In genomic region chr12:108316153-108316892, GRCh38 we compare ENCODE assay signal across 16 cellular contexts. TPM values are rescaled to one million over a fixed set of nuclear protein-coding genes. Genes with fewer than 3 reads are reported as not detected.
A peak's percentile ranks its signal among the peaks of the same experiment; 100 is the strongest.
DNase-seq lines count a peak whose midpoint lies in the region; ATAC-seq, FAIRE-seq and TF ChIP-seq lines count a peak whose summit lies in the region.
"Had no signal": no experiment of that assay in that cellular context is flagged by ENCODE, and none has a peak within 500 bp of the region (broad histone marks: within the 10 kb centered on the region; RNA-seq: fewer than 3 reads in every experiment).

No MANE protein-coding gene starts in this region.

- H3K4me1 ChIP-seq in iPS-15b (ENCODE audit: control insufficient read depth, insufficient read depth, low read length) (peaks cover 17% of the 10 kb centered on the region), parathyroid adenoma (no peaks in the 10 kb centered on the region), left lung (peaks cover 23 to 74% of the 10 kb centered on the region in 2 donors)

- no peaks in the 10 kb centered on the region for H3K36me3 Mint-ChIP-seq in WTC11
- H3K36me3 Mint-ChIP-seq: activated naive CD8-positive, alpha-beta T cell had no signal

- H3K27ac ChIP-seq in parathyroid adenoma (peak overlapping the region; percentile 34), left lung (peak overlapping the region in 1 of 2 donors; percentile 61)

- H3K27ac Mint-ChIP-seq in WTC11 = peak overlapping the region; percentile 83
- H3K27ac Mint-ChIP-seq: activated naive CD8-positive, alpha-beta T cell had no signal

- peak overlapping the region; percentile 3; the same call in 1 of the 2 replicates for H3K4me3 Mint-ChIP-seq in WTC11
- H3K4me3 Mint-ChIP-seq: activated naive CD8-positive, alpha-beta T cell had no signal

- peaks cover 6% of the 10 kb centered on the region for H3K9me3 Mint-ChIP-seq in WTC11

- CTCF ChIA-PET in WTC11 (lab: Charles Lee) = interaction anchor here (0.9 to 2.0 kb wide), 10 partner anchors 13 to 253 kb away, joined by 3 to 9 read pairs (median 3); partner anchors contain the start of gene WSCD2

- DNase-seq in GM12891 (ENCODE audit: insufficient read length, low spot score) = no peak
- peak; percentile 47 for DNase-seq in WTC11 (ENCODE audit: low spot score)
- no peak for DNase-seq in EL
- no peak for DNase-seq in DMS 273 (lab: John Stamatoyannopoulos, UW; ENCODE audit: unreplicated experiment)
- DNase-seq in stimulated activated CD4-positive, alpha-beta T cell treated with anti-CD3 and anti-CD28 coated beads, Interleukin-15, amount 100 ng/mL, for 24 hours = no peak
- no peak for DNase-seq in left lung
- DNase-seq: activated CD8-positive, alpha-beta memory T cell treated with anti-CD3 and anti-CD28 coated beads, Interleukin-2, amount 50 U/mL, for 48 hours; erythroblast; NCI-H187 treated with DMSO at 0.1 percent for 48 hours; NCI-H69; occipital lobe had no signal

- no peak overlapping the region for H3K9ac ChIP-seq in iPS-15b (ENCODE audit: low read depth, low read length)
- no peak overlapping the region for H3K9ac ChIP-seq in parathyroid adenoma

- no peaks in the 10 kb centered on the region for H3K9me3 ChIP-seq in iPS-15b (ENCODE audit: control insufficient read depth, insufficient read depth, low read length)
- no peaks in the 10 kb centered on the region for H3K9me3 ChIP-seq in parathyroid adenoma (ENCODE audit: control insufficient read depth, low read length)
- no peaks in the 10 kb centered on the region for H3K9me3 ChIP-seq in left lung

- H3K4me3 ChIP-seq in iPS-15b (ENCODE audit: low read depth, low read length) (peak overlapping the region; percentile 18), parathyroid adenoma (ENCODE audit: low read depth, low read length) (no peak overlapping the region), left lung (no peak overlapping the region)
- H3K4me3 ChIP-seq: lung, skin epidermis had no signal

- H3K27me3 Mint-ChIP-seq in WTC11 (ENCODE audit: low read depth) = no peaks in the 10 kb centered on the region

- FAIRE-seq in GM12891 (lab: Jason Lieb, UNC) = no peak

- H3K79me2 ChIP-seq in parathyroid adenoma = no peaks in the 10 kb centered on the region

- POLR2A ChIA-PET in WTC11 (lab: Charles Lee) = interaction anchor here (0.6 to 1.1 kb wide), 3 partner anchors 23 to 63 kb away, joined by 3 to 6 read pairs (median 3); partner anchors contain the start of gene CMKLR1

- H3K4me2 ChIP-seq in parathyroid adenoma (ENCODE audit: low read length) = no peak overlapping the region

- H3K36me3 ChIP-seq in iPS-15b (ENCODE audit: control insufficient read depth, insufficient read depth, low read length) (no peaks in the 10 kb centered on the region), parathyroid adenoma (ENCODE audit: control insufficient read depth, insufficient read depth, low read length) (no peaks in the 10 kb centered on the region), left lung (no peaks in the 10 kb centered on the region)

- no peak for TF ChIP-seq POLR2A in GM12891 (IDR thresholded peaks at IDR 0.05; ENCODE audit: low read depth, low read length)

- H3K27me3 ChIP-seq in iPS-15b (ENCODE audit: control insufficient read depth, insufficient read depth, low read length) (no peaks in the 10 kb centered on the region), parathyroid adenoma (ENCODE audit: control insufficient read depth, insufficient read depth, low read length) (no peaks in the 10 kb centered on the region), left lung (no peaks in the 10 kb centered on the region)

- H3K4me1 Mint-ChIP-seq in WTC11 = peaks cover 69% of the 10 kb centered on the region

- intact Hi-C loops in left lung (cut with DNase I) = no loop called here

- TF ChIP-seq CTCF in WTC11 (IDR thresholded peaks at IDR 0.05) (no peak), parathyroid adenoma (IDR thresholded peaks at IDR 0.05) (no peak), left lung (IDR thresholded peaks at IDR 0.05) (no peak)

- no peak overlapping the region for H2AFZ ChIP-seq in parathyroid adenoma

- ATAC-seq in WTC11 (peak; percentile 68), left lung (no peak)

TF ChIP-seq in GM12891, 5 proteins besides CTCF, POLR2A, EP300 and RAD21:
- TF ChIP-seq SPI1 (IDR thresholded peaks at IDR 0.05; ENCODE audit: low read depth, low read length) (peak; percentile 37; the same call in 1 of the 2 replicates), POU2F2 (IDR thresholded peaks at IDR 0.05; ENCODE audit: low read depth, low read length) (peak; percentile 23; the same call in 1 of the 2 replicates), PAX5 (IDR thresholded peaks at IDR 0.05; ENCODE audit: insufficient read depth, low read length, severe bottlenecking) (no peak), POLR2AphosphoS5 (IDR thresholded peaks at IDR 0.05; ENCODE audit: low read depth, low read length) (no peak), TAF1 (IDR thresholded peaks at IDR 0.05; ENCODE audit: low read depth, low read length) (no peak)

TF ChIP-seq in WTC11, 78 proteins besides CTCF, POLR2A, EP300 and RAD21:
- TF ChIP-seq OVOL2 (CRISPR knock-in tag; IDR thresholded peaks at IDR 0.05; ENCODE audit: borderline replicate concordance) (no peak), TEAD1 (CRISPR knock-in tag; IDR thresholded peaks at IDR 0.05) (peak; percentile 58; the same call in 1 of the 2 replicates), FOXP1 (CRISPR knock-in tag; IDR thresholded peaks at IDR 0.05; ENCODE audit: borderline replicate concordance) (no peak), GTF2I (CRISPR knock-in tag; conservative IDR thresholded peaks at IDR 0.05) (no peak), ETV6 (CRISPR knock-in tag; IDR thresholded peaks at IDR 0.05) (peak; percentile 19; the same call in 1 of the 2 replicates), ZNF423 (CRISPR knock-in tag; IDR thresholded peaks at IDR 0.05) (peak; percentile 98), ZNF425 (CRISPR knock-in tag; conservative IDR thresholded peaks at IDR 0.05) (no peak), SP1 (CRISPR knock-in tag; conservative IDR thresholded peaks at IDR 0.05) (no peak; the same call in 1 of the 2 replicates), ERG (CRISPR knock-in tag; IDR thresholded peaks at IDR 0.05) (no peak), ELF4 (CRISPR knock-in tag; IDR thresholded peaks at IDR 0.05; ENCODE audit: low read depth) (no peak), ZSCAN18 (CRISPR knock-in tag; IDR thresholded peaks at IDR 0.05) (no peak), CBFB (CRISPR knock-in tag; IDR thresholded peaks at IDR 0.05; ENCODE audit: low read depth) (no peak), TP53 (CRISPR knock-in tag; IDR thresholded peaks at IDR 0.05) (no peak), CREB1 (CRISPR knock-in tag; IDR thresholded peaks at IDR 0.05) (no peak), ZNF512 (CRISPR knock-in tag; IDR thresholded peaks at IDR 0.05; ENCODE audit: borderline replicate concordance) (no peak)

RNA-seq across cellular contexts. Expression of gene CMKLR1, which starts 22.8 kb away (rescaled TPM):
- polyA plus RNA-seq in GM12891 (2012; ENCODE audit: low read depth, missing spikeins) = 11.8 TPM
- total RNA-seq in WTC11 (2021) = 1.4 to 1.9 TPM (median 1.6 TPM) in 3 replicates
- 10 to 100 TPM; 19.0 to 31.2 TPM for total RNA-seq in left lung
